In genomic region chr7:50069613-50070012, GRCh38 we compare ENCODE assay signal across 9 cellular contexts. TPM values are rescaled to one million over a fixed set of nuclear protein-coding genes. Genes with fewer than 3 reads are reported as not detected.
DNase-seq lines count a peak whose midpoint lies in the region; ATAC-seq, FAIRE-seq and TF ChIP-seq lines count a peak whose summit lies in the region.
"Had no signal": no experiment of that assay in that cellular context is flagged by ENCODE, and none has a peak within 500 bp of the region (broad histone marks: within the 10 kb centered on the region; RNA-seq: fewer than 3 reads in every experiment).

No MANE protein-coding gene starts in this region.

- H3K4me1 Mint-ChIP-seq in activated naive CD8-positive, alpha-beta T cell treated with anti-CD3 and anti-CD28 coated beads, Interleukin-2, amount 10 ng/mL, durations not matched to agents 7 days and 5 days: peaks cover 17% of the 10 kb centered on the region

- peak overlapping the region; percentile 94 for H3K4me3 Mint-ChIP-seq in activated naive CD8-positive, alpha-beta T cell treated with anti-CD3 and anti-CD28 coated beads, Interleukin-2, amount 10 ng/mL, durations not matched to agents 7 days and 5 days

- H3K4me3 ChIP-seq in MG63 (peak overlapping the region; percentile 52), tibial nerve (peak overlapping the region; percentile 13 to 55 (median 50))

- peak overlapping the region in 3 of 4 donors; percentile 73 to 79 (median 75) for H3K27ac ChIP-seq in tibial nerve

- no peaks in the 10 kb centered on the region for H3K27me3 ChIP-seq in MG63
- H3K27me3 ChIP-seq in tibial nerve: no peaks in the 10 kb centered on the region

- WGBS in tibial nerve, 2 donors: 27% methylated on average over 8 of the region's 8 CpGs

- no peak for TF ChIP-seq EP300 in tibial nerve (IDR thresholded peaks at IDR 0.05)

- peak; percentile 51 for FAIRE-seq in GM12892 (lab: Jason Lieb, UNC)

- no peak for TF ChIP-seq CTCF in tibial nerve (IDR thresholded peaks at IDR 0.05)

- H3K27ac Mint-ChIP-seq in activated naive CD8-positive, alpha-beta T cell treated with anti-CD3 and anti-CD28 coated beads, Interleukin-2, amount 10 ng/mL, durations not matched to agents 7 days and 5 days: peak overlapping the region; percentile 96

- TF ChIP-seq POLR2A in GM12892 (IDR thresholded peaks at IDR 0.05; ENCODE audit: low read depth, low read length) (no peak), tibial nerve (IDR thresholded peaks at IDR 0.05) (no peak)

- H3K9me3 Mint-ChIP-seq in activated naive CD8-positive, alpha-beta T cell treated with anti-CD3 and anti-CD28 coated beads, Interleukin-2, amount 10 ng/mL, durations not matched to agents 7 days and 5 days: peaks cover 12% of the 10 kb centered on the region

- peaks cover 8% of the 10 kb centered on the region for H3K36me3 Mint-ChIP-seq in activated naive CD8-positive, alpha-beta T cell treated with anti-CD3 and anti-CD28 coated beads, Interleukin-2, amount 10 ng/mL, durations not matched to agents 7 days and 5 days

- peaks cover 0 to 21% (median 9%) of the 10 kb centered on the region in 4 donors for H3K4me1 ChIP-seq in tibial nerve

- DNase-seq in GM12892 (ENCODE audit: insufficient read length) (no peak), MG63 (no peak), left lobe of liver (ENCODE audit: low spot score) (peak; percentile 50), tibial nerve (ENCODE audit: low spot score in 2 of 2) (peak in 1 of 2 donors; percentile 23), NCI-H748 treated with DMSO at 0.1 percent for 48 hours (lab: John Stamatoyannopoulos, UW) (no peak), kidney glomerular epithelial cell (lab: John Stamatoyannopoulos, UW) (no peak)
- DNase-seq in activated naive CD8-positive, alpha-beta T cell treated with anti-CD3 and anti-CD28 coated beads, Interleukin-2, amount 10 ng/mL, durations not matched to agents 7 days and 5 days: peak; percentile 56

- POLR2A ChIA-PET in activated naive CD8-positive, alpha-beta T cell treated with anti-CD3 and anti-CD28 coated beads, Interleukin-2, amount 10 ng/mL, durations not matched to agents 7 days and 5 days (lab: Charles Lee): interaction anchor here (0.6 to 1.4 kb wide), 2 partner anchors 379 to 470 kb away, joined by 3 to 4 read pairs; no protein-coding TSS in a partner anchor

- no peaks in the 10 kb centered on the region for H3K36me3 ChIP-seq in MG63
- H3K36me3 ChIP-seq in tibial nerve: no peaks in the 10 kb centered on the region

- peaks cover 11% of the 10 kb centered on the region for H3K27me3 Mint-ChIP-seq in activated naive CD8-positive, alpha-beta T cell treated with anti-CD3 and anti-CD28 coated beads, Interleukin-2, amount 10 ng/mL, durations not matched to agents 7 days and 5 days

- peak; percentile 50 for ATAC-seq in GM21737 (IDR thresholded peaks at IDR 0.05; ENCODE audit: unreplicated experiment)
- ATAC-seq in activated naive CD8-positive, alpha-beta T cell treated with anti-CD3 and anti-CD28 coated beads, Interleukin-2, amount 10 ng/mL, durations not matched to agents 7 days and 5 days (ENCODE audit: low read depth): peak; percentile 86
- peak; percentile 78 for ATAC-seq in left lobe of liver

- H3K9me3 ChIP-seq in MG63 (0 out of 2 replicates have a peak, but pooled peaks cover 2% of the 10 kb centered on the region), tibial nerve (peaks cover 0 to 39% (median 4%) of the 10 kb centered on the region in 4 donors)

RNA-seq across cellular contexts. Expression of gene ZPBP, which starts 23.4 kb away (rescaled TPM):
- polyA plus RNA-seq in GM12892 (2012; ENCODE audit: missing spikeins): not detected
- not detected in 2 replicates for total RNA-seq in MG63 (2014; rRNA removed; shearing (Covaris generic); ENCODE audit: low replicate concordance)
- total RNA-seq in activated naive CD8-positive, alpha-beta T cell treated with anti-CD3 and anti-CD28 coated beads, Interleukin-2, amount 10 ng/mL, durations not matched to agents 7 days and 5 days: not detected
- total RNA-seq in left lobe of liver (not detected), tibial nerve (not detected)
- total RNA-seq: pulmonary artery endothelial cell had no signal

Comparison
In these comparisons a context has a peak if more than half of its experiments do, and no peak if none do; other contexts are left out.
1. DNase-seq: peak in activated naive CD8-positive, alpha-beta T cell treated with anti-CD3 and anti-CD28 coated beads, Interleukin-2, amount 10 ng/mL, durations not matched to agents 7 days and 5 days (single experiment) and left lobe of liver (single experiment); none in GM12892 (single experiment), MG63 (single experiment), NCI-H748 treated with DMSO at 0.1 percent for 48 hours (single experiment) and kidney glomerular epithelial cell (single experiment).
2. Peak in every context shown above with its lines, with median percentiles within 50 percentile points of each other: ATAC-seq.